Comparison of ENCODE assay signal across 23 cellular contexts in the genomic region with DNA sequence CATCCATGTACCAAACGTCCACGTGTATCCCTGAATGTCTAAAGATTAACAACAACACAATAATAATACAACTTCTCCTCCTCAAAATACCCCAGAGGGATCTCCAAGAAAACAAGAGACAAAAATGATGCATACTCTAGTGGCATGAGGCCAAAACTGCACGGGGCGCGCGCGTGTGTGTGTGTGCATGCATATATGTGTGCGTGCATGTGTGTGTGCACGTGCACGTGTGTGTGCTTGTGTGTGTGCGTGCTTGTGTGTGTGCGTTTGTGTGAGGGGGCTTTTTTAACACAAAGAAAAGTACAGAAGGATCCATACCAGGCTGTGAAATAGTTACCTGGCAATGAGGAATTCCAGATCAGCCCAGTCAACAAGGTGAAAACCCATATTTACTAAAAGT. TPM values are rescaled to one million over a fixed set of nuclear protein-coding genes. Genes with fewer than 3 reads are reported as not detected.
A peak's percentile ranks its signal among the peaks of the same experiment; 100 is the strongest.
DNase-seq lines count a peak whose midpoint lies in the region; ATAC-seq, FAIRE-seq and TF ChIP-seq lines count a peak whose summit lies in the region.
"Had no signal": no experiment of that assay in that cellular context is flagged by ENCODE, and none has a peak within 500 bp of the region (broad histone marks: within the 10 kb centered on the region; RNA-seq: fewer than 3 reads in every experiment).

No MANE protein-coding gene starts in this region.

- CTCF ChIA-PET in GM12878 (lab: Yijun Ruan, JAX), result no interaction called here

- peaks cover 6% of the 10 kb centered on the region for H3K4me1 ChIP-seq in GM12878 (ENCODE audit: control insufficient read depth, insufficient read depth, low read length)
- H3K4me1 ChIP-seq: A549, BE2C had no signal

- H4K20me1 ChIP-seq in GM12878 (ENCODE audit: control insufficient read depth, insufficient read depth), result no peaks in the 10 kb centered on the region

- DNase-seq in cardiac septum (ENCODE audit: low spot score) (peak; percentile 58), left ventricle myocardium superior (no peak), GM12892 (ENCODE audit: insufficient read length) (no peak), GM12878 (ENCODE audit: low read depth, low spot score) (no peak), NCI-H2081 treated with DMSO at 0.1 percent for 48 hours (lab: John Stamatoyannopoulos, UW) (no peak), SK-N-DZ (ENCODE audit: low spot score) (no peak), AML-193 (lab: John Stamatoyannopoulos, UW) (no peak)
- DNase-seq: 8988T; ACHN; BE2C; Caco-2; CD4-positive, CD25-positive, alpha-beta regulatory T cell; CD8-positive, alpha-beta T cell; DMS153; DND-41; GM23248; H7; HCEC 1CT had no signal

- peak; percentile 81 for FAIRE-seq in GM12892 (lab: Jason Lieb, UNC)
- no peak for FAIRE-seq in GM12878 (lab: Jason Lieb, UNC)
- FAIRE-seq: A549, G401.6, GM19239, H1 had no signal

- no peaks in the 10 kb centered on the region for H3K9me3 ChIP-seq in GM12878 (replicated peaks; ENCODE audit: control insufficient read depth, insufficient read depth, low read length)
- H3K9me3 ChIP-seq: A549, BE2C, Caco-2 had no signal

- POLR2A ChIA-PET in GM12878 (lab: Charles Lee), result no interaction called here

- peaks cover 0 to 6% of the 10 kb centered on the region in 2 experiments for H3K36me3 ChIP-seq in GM12878 (ENCODE audit: control insufficient read depth in 2 of 2, insufficient read depth in 2 of 2, low read length in 1 of 2)
- H3K36me3 ChIP-seq: BE2C had no signal

- RAD21 ChIA-PET in GM12878 (lab: Charles Lee; ENCODE audit: unreplicated experiment), result no interaction called here

- no peak overlapping the region for H3K27ac ChIP-seq in GM12878 (ENCODE audit: control insufficient read depth, insufficient read depth)
- H3K27ac ChIP-seq: A549, C4-2B, GM23248 had no signal

- ATAC-seq in left ventricle myocardium superior (no peak), GM12878 (no peak)
- ATAC-seq: A549; CD8-positive, alpha-beta T cell had no signal

- intact Hi-C loops in cardiac septum (cut with DNase I), result no loop called here
- intact Hi-C loops in left ventricle myocardium superior (cut with micrococcal nuclease), result no loop called here
- intact Hi-C loops in GM12878 (cut with micrococcal nuclease; ENCODE audit: unreplicated experiment), result no loop called here

- 96% methylated on average over 12 of the region's 12 CpGs for WGBS in GM12878 (ENCODE audit: insufficient coverage, insufficient replicate concordance, low lambda C conversion rate, missing lambda C conversion rate)

- TF ChIP-seq POLR2A in GM12892 (IDR thresholded peaks at IDR 0.05; ENCODE audit: low read depth, low read length) (no peak), GM12878 (IDR thresholded peaks at IDR 0.05; ENCODE audit: low read depth, low read length) (no peak)

- no peak overlapping the region for H3K4me2 ChIP-seq in GM12878 (ENCODE audit: control insufficient read depth, insufficient read depth)
- H3K4me2 ChIP-seq: A549 had no signal

- TF ChIP-seq EP300 in GM12878 (IDR thresholded peaks at IDR 0.05; ENCODE audit: borderline replicate concordance in 1 of 2, control insufficient read depth in 1 of 2, low read depth in 2 of 2, low read length in 2 of 2), result no peak

- no peak overlapping the region for H3K9ac ChIP-seq in GM12878 (ENCODE audit: control insufficient read depth, insufficient read depth, low read length)
- H3K9ac ChIP-seq: GM23248 had no signal

- H3K4me3 ChIP-seq in GM12878, result no peak overlapping the region
- H3K4me3 ChIP-seq: A549, GM23248 had no signal

- no peak overlapping the region for H2AFZ ChIP-seq in GM12878 (ENCODE audit: control insufficient read depth, low read depth, low read length)
- H2AFZ ChIP-seq: GM23248 had no signal

- no peak for TF ChIP-seq CTCF in GM12878 (IDR thresholded peaks at IDR 0.05 in 2 of 3, conservative IDR thresholded peaks at IDR 0.05 in 1 of 3; ENCODE audit: control insufficient read depth in 2 of 3, extremely low read depth in 1 of 3, insufficient read depth in 1 of 3, low read depth in 3 of 3, low read length in 3 of 3)

- no peak for TF ChIP-seq RAD21 in GM12878 (IDR thresholded peaks at IDR 0.05; ENCODE audit: insufficient read depth, low read depth, low read length)

- SMC1A ChIA-PET in GM12878 (lab: Charles Lee; ENCODE audit: uncharacterized antibody, unreplicated experiment), result no interaction called here

- BruUV-seq in GM12878 (replicated peaks; lab: Mats Ljungman, UMichigan), result no TSS peak

- no peaks in the 10 kb centered on the region for H3K27me3 ChIP-seq in GM12878 (replicated peaks in 1 of 2; ENCODE audit: control insufficient read depth in 2 of 2, insufficient read depth in 2 of 2, low read length in 1 of 2)
- H3K27me3 ChIP-seq: BE2C had no signal

- in situ Hi-C loops in GM12878 (cut with MboI), result no loop called here

- H3K79me2 ChIP-seq in GM12878 (ENCODE audit: control insufficient read depth, insufficient read depth, low read length), result no peaks in the 10 kb centered on the region

TF ChIP-seq in GM12878, 131 proteins besides CTCF, POLR2A, EP300 and RAD21:
- TF ChIP-seq NRF1 (conservative IDR thresholded peaks at IDR 0.05; ENCODE audit: low read depth, low read length), result no peak
- TF ChIP-seq, protein P1, sequence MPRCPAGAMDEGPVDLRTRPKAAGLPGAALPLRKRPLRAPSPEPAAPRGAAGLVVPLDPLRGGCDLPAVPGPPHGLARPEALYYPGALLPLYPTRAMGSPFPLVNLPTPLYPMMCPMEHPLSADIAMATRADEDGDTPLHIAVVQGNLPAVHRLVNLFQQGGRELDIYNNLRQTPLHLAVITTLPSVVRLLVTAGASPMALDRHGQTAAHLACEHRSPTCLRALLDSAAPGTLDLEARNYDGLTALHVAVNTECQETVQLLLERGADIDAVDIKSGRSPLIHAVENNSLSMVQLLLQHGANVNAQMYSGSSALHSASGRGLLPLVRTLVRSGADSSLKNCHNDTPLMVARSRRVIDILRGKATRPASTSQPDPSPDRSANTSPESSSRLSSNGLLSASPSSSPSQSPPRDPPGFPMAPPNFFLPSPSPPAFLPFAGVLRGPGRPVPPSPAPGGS (IDR thresholded peaks at IDR 0.05; ENCODE audit: borderline replicate concordance, insufficient read depth, low read depth, low read length, poor library complexity, severe bottlenecking), result peak; percentile 58

RNA-seq across cellular contexts. Expression of a gene that starts 48.5 kb away (rescaled TPM):
- total RNA-seq in cardiac septum (3.8 TPM), left ventricle myocardium superior (5.1 TPM), GM12878 (2014; rRNA removed) (22.6 and 24.1 TPM in 2 replicates), GM12878 (2014; rRNA removed; fragmentation: Illumina TruSeq; extraction: Trizol) (24.6 and 28.7 TPM in 2 replicates), GM12878 (2021) (29.0 and 34.6 TPM in 2 replicates)
- 26.4 TPM for polyA plus RNA-seq in GM12892 (2012; ENCODE audit: missing spikeins)
- total RNA-seq in GM12878 (2013; cell fraction: nucleolus; rRNA removed), result 103 and 121 TPM in 2 replicates
- 13.3 TPM for polyA plus RNA-seq in GM12878 (2011; ENCODE audit: low read depth)
- polyA plus RNA-seq in GM12878 (2011; rRNA removed) (45.3 and 46.5 TPM in 2 replicates), GM12878 (2014; fragmentation: Illumina TruSeq; extraction: Trizol) (26.4 and 29.1 TPM in 2 replicates), GM12878 (2014; fragmentation: Nextera tagmentation; extraction: Ambion mirVana) (1 to 10 TPM; 3.9 to 5.4 TPM), GM12878 (2014; rRNA removed) (24.4 and 27.3 TPM in 2 replicates), GM12878 (2016; fragmentation: Nextera tagmentation; extraction: Ambion mirVana) (10 to 100 TPM; 22.4 to 23.4 TPM)
- 30.1 and 31.0 TPM in 2 replicates for polyA plus RNA-seq in GM12878 (2011; cell fraction: cytosol; rRNA removed)
- polyA plus RNA-seq in GM12878 (2011; cell fraction: nucleus; rRNA removed), result 21.7 and 24.7 TPM in 2 replicates
- polyA plus RNA-seq in GM12878 (2012), result 22.8 and 27.7 TPM in 2 replicates
- 31.8 and 43.3 TPM in 2 replicates for polyA minus RNA-seq in GM12878 (2011; rRNA and poly(A)+ RNA removed)
- 14.0 and 18.0 TPM in 2 replicates for polyA minus RNA-seq in GM12878 (2011; cell fraction: cytosol; rRNA and poly(A)+ RNA removed)
- polyA minus RNA-seq in GM12878 (2011; cell fraction: nucleus; rRNA and poly(A)+ RNA removed), result 12.5 and 17.6 TPM in 2 replicates
- polyA plus RNA-seq in SK-N-DZ (2014; cell fraction: cytosol; rRNA removed), result 19.1 and 25.7 TPM in 2 replicates
- polyA plus RNA-seq in SK-N-DZ (2014; cell fraction: nucleus; rRNA removed), result 10.1 and 17.3 TPM in 2 replicates
